ENCODE assay signal across 1 cellular context in the genomic region with DNA sequence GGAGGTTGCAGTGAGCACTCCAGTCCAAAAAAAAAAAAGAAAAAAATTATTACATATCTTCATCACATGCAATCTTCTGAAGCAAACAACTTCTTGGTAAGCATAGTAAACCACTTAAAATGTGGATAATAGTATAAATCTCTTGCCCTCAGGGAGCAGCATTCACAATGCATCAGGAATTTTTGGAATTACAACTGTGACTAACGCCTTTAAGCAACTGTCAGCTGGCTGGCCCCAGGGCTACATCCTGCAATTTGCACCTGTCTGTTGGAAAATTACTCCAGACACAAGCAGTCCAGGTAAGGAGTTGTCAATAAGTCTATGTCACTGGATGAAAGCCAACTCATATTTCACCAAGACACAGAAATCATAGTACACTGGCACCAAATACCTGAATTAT.
TF ChIP-seq lines count a peak whose summit lies in the region.

No MANE protein-coding gene starts in this region.

TF ChIP-seq in A549, 52 proteins besides CTCF, POLR2A, EP300 and RAD21:
- TF ChIP-seq HDAC2 (IDR thresholded peaks at IDR 0.05) (no peak), JUN (IDR thresholded peaks at IDR 0.05) (no peak), ZSCAN20 (CRISPR knock-in tag; IDR thresholded peaks at IDR 0.05) (no peak), TFCP2L1 (CRISPR knock-in tag; IDR thresholded peaks at IDR 0.05) (no peak), POLR2AphosphoS2 (conservative IDR thresholded peaks at IDR 0.05; ENCODE audit: low read length) (no peak), HEYL (CRISPR knock-in tag; IDR thresholded peaks at IDR 0.05) (no peak), SMC3 (IDR thresholded peaks at IDR 0.05) (no peak), CBX8 (IDR thresholded peaks at IDR 0.05) (no peak), KDM1A (IDR thresholded peaks at IDR 0.05; ENCODE audit: low read depth) (no peak), RFX5 (IDR thresholded peaks at IDR 0.05) (no peak), NFE2L2 (conservative IDR thresholded peaks at IDR 0.05; ENCODE audit: low read length) (no peak), HOXB13 (CRISPR knock-in tag; IDR thresholded peaks at IDR 0.05; ENCODE audit: low read depth) (no peak), KDM5A (IDR thresholded peaks at IDR 0.05) (no peak), CEBPB (IDR thresholded peaks at IDR 0.05) (no peak)
- TF ChIP-seq, protein P1, sequence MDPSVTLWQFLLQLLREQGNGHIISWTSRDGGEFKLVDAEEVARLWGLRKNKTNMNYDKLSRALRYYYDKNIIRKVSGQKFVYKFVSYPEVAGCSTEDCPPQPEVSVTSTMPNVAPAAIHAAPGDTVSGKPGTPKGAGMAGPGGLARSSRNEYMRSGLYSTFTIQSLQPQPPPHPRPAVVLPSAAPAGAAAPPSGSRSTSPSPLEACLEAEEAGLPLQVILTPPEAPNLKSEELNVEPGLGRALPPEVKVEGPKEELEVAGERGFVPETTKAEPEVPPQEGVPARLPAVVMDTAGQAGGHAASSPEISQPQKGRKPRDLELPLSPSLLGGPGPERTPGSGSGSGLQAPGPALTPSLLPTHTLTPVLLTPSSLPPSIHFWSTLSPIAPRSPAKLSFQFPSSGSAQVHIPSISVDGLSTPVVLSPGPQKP (IDR thresholded peaks at IDR 0.05; ENCODE audit: low read depth, low read length), result no peak
- TF ChIP-seq, protein P2, sequence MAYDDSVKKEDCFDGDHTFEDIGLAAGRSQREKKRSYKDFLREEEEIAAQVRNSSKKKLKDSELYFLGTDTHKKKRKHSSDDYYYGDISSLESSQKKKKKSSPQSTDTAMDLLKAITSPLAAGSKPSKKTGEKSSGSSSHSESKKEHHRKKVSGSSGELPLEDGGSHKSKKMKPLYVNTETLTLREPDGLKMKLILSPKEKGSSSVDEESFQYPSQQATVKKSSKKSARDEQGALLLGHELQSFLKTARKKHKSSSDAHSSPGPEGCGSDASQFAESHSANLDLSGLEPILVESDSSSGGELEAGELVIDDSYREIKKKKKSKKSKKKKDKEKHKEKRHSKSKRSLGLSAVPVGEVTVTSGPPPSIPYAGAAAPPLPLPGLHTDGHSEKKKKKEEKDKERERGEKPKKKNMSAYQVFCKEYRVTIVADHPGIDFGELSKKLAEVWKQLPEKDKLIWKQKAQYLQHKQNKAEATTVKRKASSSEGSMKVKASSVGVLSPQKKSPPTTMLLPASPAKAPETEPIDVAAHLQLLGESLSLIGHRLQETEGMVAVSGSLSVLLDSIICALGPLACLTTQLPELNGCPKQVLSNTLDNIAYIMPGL (CRISPR knock-in tag; IDR thresholded peaks at IDR 0.05; ENCODE audit: borderline replicate concordance), result no peak
